ENCODE assay signal across 1 cellular context in genomic region chr2:48104418-48104817, GRCh38.
TF ChIP-seq lines count a peak whose summit lies in the region.

No MANE protein-coding gene starts in this region.

TF ChIP-seq in WTC11, 78 proteins besides CTCF, POLR2A, EP300 and RAD21 (continued from another document):
- TF ChIP-seq AR (CRISPR knock-in tag; IDR thresholded peaks at IDR 0.05) (no peak), ZNF423 (CRISPR knock-in tag; IDR thresholded peaks at IDR 0.05) (no peak), MYBL2 (CRISPR knock-in tag; IDR thresholded peaks at IDR 0.05) (no peak), SMAD4 (CRISPR knock-in tag; IDR thresholded peaks at IDR 0.05) (no peak), ATF2 (CRISPR knock-in tag; IDR thresholded peaks at IDR 0.05; ENCODE audit: borderline replicate concordance, low read depth) (no peak), NFYB (CRISPR knock-in tag; conservative IDR thresholded peaks at IDR 0.05; ENCODE audit: low read depth) (no peak), NR2C2 (CRISPR knock-in tag; IDR thresholded peaks at IDR 0.05) (no peak)
